In the genomic region with DNA sequence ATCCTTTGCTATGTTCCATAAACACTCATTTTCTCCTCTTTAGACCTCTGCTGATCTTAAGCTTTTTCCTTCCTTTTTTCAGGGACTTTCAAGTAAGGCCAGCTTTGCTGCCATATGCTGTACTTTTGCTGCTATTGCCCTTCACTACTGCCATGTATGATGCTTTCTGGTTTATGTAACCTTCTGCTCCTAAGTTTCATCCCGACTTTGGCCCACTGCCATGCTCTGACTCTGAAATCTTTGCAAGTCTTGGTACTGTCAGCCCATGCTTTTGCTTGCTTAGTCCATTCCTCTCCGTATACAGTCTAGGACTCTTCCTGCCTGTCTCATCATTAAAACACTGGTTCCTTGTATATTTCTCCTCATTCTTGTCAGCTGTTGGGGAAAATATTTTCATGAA, we compare ENCODE assay signal across 19 cellular contexts.
DNase-seq lines count a peak whose midpoint lies in the region; TF ChIP-seq lines count a peak whose summit lies in the region.
"Had no signal": no experiment of that assay in that cellular context is flagged by ENCODE, and none has a peak within 500 bp of the region (broad histone marks: within the 10 kb centered on the region; RNA-seq: fewer than 3 reads in every experiment).

No MANE protein-coding gene starts in this region.

- H3K27ac ChIP-seq in sigmoid colon (no peak overlapping the region), osteoblast (ENCODE audit: low read depth, low read length) (no peak overlapping the region)
- H3K27ac ChIP-seq: RWPE1, SJCRH30 had no signal

- H3K79me2 ChIP-seq in osteoblast (ENCODE audit: insufficient read depth, low read length): no peaks in the 10 kb centered on the region

- H3K36me3 ChIP-seq in sigmoid colon (no peaks in the 10 kb centered on the region), osteoblast (ENCODE audit: insufficient read depth, low read length) (no peaks in the 10 kb centered on the region)
- H3K36me3 ChIP-seq: SJCRH30 had no signal

- TF ChIP-seq EP300 in sigmoid colon (IDR thresholded peaks at IDR 0.05): no peak

- WGBS in sigmoid colon, 2 donors: 45 to 84% methylated on average over 2 of the region's 2 CpGs

- DNase-seq in M059J (ENCODE audit: low read depth) (peak; percentile 4), amniotic epithelial cell (ENCODE audit: low read depth) (peak; percentile 37), fibroblast of mammary gland (ENCODE audit: low read depth) (peak; percentile 28), sigmoid colon (peak; percentile 60), MV-4-11 (lab: John Stamatoyannopoulos, UW) (no peak), osteoblast (ENCODE audit: insufficient read length, low spot score, missing footprints) (no peak), medulla oblongata (ENCODE audit: extremely low spot score) (no peak)
- DNase-seq: Caco-2; CD4-positive, CD25-positive, alpha-beta regulatory T cell; DMS153; EL; HFFc6; KBM-7; NCI-H1092; NCI-H2081 treated with DMSO at 0.1 percent for 48 hours; NCI-H2227 treated with DMSO at 0.1 percent for 48 hours; NK-92 treated with Interleukin-12 subunit alpha and Interleukin-12 subunit beta, amount 100 ng/mL, for 24 hours had no signal

- TF ChIP-seq POLR2A in sigmoid colon (IDR thresholded peaks at IDR 0.05): no peak

- H2AFZ ChIP-seq in osteoblast (ENCODE audit: low read length): no peak overlapping the region

- TF ChIP-seq CTCF in fibroblast of mammary gland (conservative IDR thresholded peaks at IDR 0.05; ENCODE audit: control insufficient read depth, insufficient read depth, low read depth, low read length) (no peak), sigmoid colon (IDR thresholded peaks at IDR 0.05) (no peak), osteoblast (IDR thresholded peaks at IDR 0.05; ENCODE audit: extremely low read depth, low read depth, low read length) (no peak)

- no peak overlapping the region for H3K4me3 ChIP-seq in fibroblast of mammary gland (ENCODE audit: control insufficient read depth, low read depth, low read length)
- H3K4me3 ChIP-seq in sigmoid colon: no peak overlapping the region
- H3K4me3 ChIP-seq in osteoblast (ENCODE audit: insufficient read depth, low read length): no peak overlapping the region
- H3K4me3 ChIP-seq: SJCRH30 had no signal

- H4K20me1 ChIP-seq in osteoblast (ENCODE audit: insufficient read depth, low read length): no peaks in the 10 kb centered on the region

- H3K4me1 ChIP-seq in sigmoid colon (no peaks in the 10 kb centered on the region), osteoblast (ENCODE audit: insufficient read depth, low read length) (no peaks in the 10 kb centered on the region)
- H3K4me1 ChIP-seq: Caco-2, SJCRH30 had no signal

- no peak overlapping the region for H3K4me2 ChIP-seq in osteoblast (ENCODE audit: insufficient read depth, low read length)

- intact Hi-C loops in sigmoid colon (cut with DNase I): no loop called here

- no peaks in the 10 kb centered on the region for H3K27me3 ChIP-seq in sigmoid colon
- no peaks in the 10 kb centered on the region for H3K27me3 ChIP-seq in osteoblast (ENCODE audit: insufficient read depth, low read length)

- H3K9me3 ChIP-seq in sigmoid colon (no peaks in the 10 kb centered on the region), osteoblast (ENCODE audit: low read depth, low read length) (no peaks in the 10 kb centered on the region)
- H3K9me3 ChIP-seq: Caco-2, SJCRH30 had no signal

Comparison
In these comparisons a context has a peak if more than half of its experiments do, and no peak if none do; other contexts are left out.
1. DNase-seq: peak in M059J (single experiment), amniotic epithelial cell (single experiment), fibroblast of mammary gland (single experiment) and sigmoid colon (single experiment); none in MV-4-11 (single experiment), osteoblast (single experiment) and medulla oblongata (single experiment).